Comparison of ENCODE assay signal across 19 cellular contexts in the genomic region with DNA sequence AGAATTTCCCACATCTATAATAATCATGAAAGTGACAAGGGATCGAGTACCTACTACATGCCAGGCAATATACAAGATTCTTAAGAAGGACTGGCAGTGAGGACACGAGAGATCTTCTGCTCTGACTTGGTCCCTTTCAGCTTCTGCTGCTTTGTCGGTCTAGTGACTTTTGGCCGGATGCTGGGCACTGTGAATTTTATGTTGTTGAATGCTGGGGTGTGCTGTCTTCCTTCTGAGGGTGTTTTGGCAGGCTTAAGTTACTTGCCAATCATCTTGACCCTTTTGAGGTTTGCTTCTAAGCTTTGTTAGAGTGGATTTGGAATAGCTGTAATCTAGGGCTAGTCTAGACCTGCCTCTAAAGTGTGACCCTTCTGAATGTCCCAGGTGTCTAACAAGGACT. TPM values are rescaled to one million over a fixed set of nuclear protein-coding genes. Genes with fewer than 3 reads are reported as not detected.
"Had no signal": no experiment of that assay in that cellular context is flagged by ENCODE, and none has a peak within 500 bp of the region (broad histone marks: within the 10 kb centered on the region; RNA-seq: fewer than 3 reads in every experiment).

No MANE protein-coding gene starts in this region.

- H3K9me3 Mint-ChIP-seq: natural killer cell had no signal

- ATAC-seq: esophagus mucosa, heart left ventricle, left lobe of liver, natural killer cell, psoas muscle, sciatic nerve had no signal

- H3K36me3 ChIP-seq: heart left ventricle, stomach, thoracic aorta, transverse colon had no signal

- DNase-seq: effector CD8-positive, alpha-beta T cell; hippocampal formation; mammary epithelial cell; occipital lobe; psoas muscle; stimulated activated CD4-positive, alpha-beta T cell treated with anti-CD3 and anti-CD28 coated beads, Interleukin-2, amount 100 ng/mL, for 24 hours; stimulated activated naive CD4-positive, alpha-beta T cell; substantia nigra had no signal

- H3K27me3 ChIP-seq: dorsolateral prefrontal cortex, heart left ventricle, stomach, transverse colon had no signal

- H3K9me3 ChIP-seq: psoas muscle, thoracic aorta, transverse colon had no signal

- H3K4me1 Mint-ChIP-seq: natural killer cell had no signal

- H3K4me3 Mint-ChIP-seq: natural killer cell had no signal

- H3K36me3 Mint-ChIP-seq: natural killer cell had no signal

- H3K27ac ChIP-seq: coronary artery, heart left ventricle, psoas muscle, stomach, thoracic aorta, transverse colon had no signal

- H3K4me3 ChIP-seq: coronary artery, dorsolateral prefrontal cortex, heart left ventricle, psoas muscle, stomach, thoracic aorta, transverse colon had no signal

- H3K4me1 ChIP-seq: heart left ventricle, psoas muscle, stomach, transverse colon had no signal

RNA-seq across cellular contexts. Expression of a gene that starts 23.5 kb away (rescaled TPM):
- total RNA-seq: glomerular endothelial cell, natural killer cell had no signal
